1 cellular context compared by ENCODE assay signal in the genomic region with DNA sequence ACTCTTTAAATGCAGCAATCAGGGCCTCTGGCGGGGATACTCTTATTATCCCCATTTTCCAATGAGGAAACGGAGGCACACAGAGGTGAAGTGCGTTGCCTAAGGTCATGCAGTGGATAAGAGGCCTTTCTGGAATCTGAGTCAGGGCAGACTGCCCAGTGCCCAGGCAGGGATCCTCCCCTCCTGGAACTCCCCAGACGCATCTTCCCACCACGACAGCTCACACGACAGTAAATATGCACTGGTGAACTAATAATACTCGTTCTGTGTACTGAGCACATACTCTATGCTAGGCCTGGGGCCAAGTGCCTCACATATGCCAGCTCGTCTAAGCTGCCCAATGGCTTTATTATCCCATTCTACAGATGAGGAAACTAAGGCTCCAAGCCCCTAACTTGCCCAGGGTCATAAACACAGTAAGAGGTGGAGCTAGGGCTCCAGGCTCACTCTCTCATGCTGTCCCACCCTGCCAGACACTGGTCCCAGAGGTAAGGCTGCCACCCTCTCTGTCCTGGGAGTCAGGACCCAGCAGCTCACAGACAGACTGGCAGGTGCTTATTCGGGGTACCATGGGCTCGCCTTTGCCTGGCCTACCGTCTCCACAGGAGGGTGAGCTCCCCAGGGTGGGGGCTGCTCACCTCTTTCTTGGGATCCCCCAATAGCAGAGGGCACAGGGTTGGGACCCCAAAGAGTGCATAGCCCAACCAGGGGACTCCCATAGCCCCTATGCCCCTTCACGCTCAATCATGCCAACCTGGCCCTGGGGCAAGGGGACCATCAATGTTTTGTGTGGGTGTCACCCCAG.
TF ChIP-seq lines count a peak whose summit lies in the region.

No MANE protein-coding gene starts in this region.

TF ChIP-seq in H1, 55 proteins besides CTCF, POLR2A, EP300 and RAD21:
- TF ChIP-seq KDM1A (IDR thresholded peaks at IDR 0.05; ENCODE audit: borderline replicate concordance, low read length), result peak; percentile 35; the same call in 1 of the 2 replicates
- TF ChIP-seq HDAC2 (IDR thresholded peaks at IDR 0.05; ENCODE audit: borderline replicate concordance in 1 of 2, low read depth in 2 of 2, low read length in 2 of 2), result no peak
- TF ChIP-seq TAF7 (optimal IDR thresholded peaks at IDR 0.05; ENCODE audit: borderline replicate concordance, low read depth, low read length), result no peak
- TF ChIP-seq JUN (IDR thresholded peaks at IDR 0.05; ENCODE audit: low read depth, low read length), result no peak
- TF ChIP-seq EGR1 (IDR thresholded peaks at IDR 0.05; ENCODE audit: borderline replicate concordance, low read depth, low read length), result no peak
TF ChIP-seq in H1: peak in this region for 1.
